In genomic region chr4:139403457-139403856, GRCh38 we compare ENCODE assay signal across 16 cellular contexts. TPM values are rescaled to one million over a fixed set of nuclear protein-coding genes. Genes with fewer than 3 reads are reported as not detected.
A peak's percentile ranks its signal among the peaks of the same experiment; 100 is the strongest.
DNase-seq lines count a peak whose midpoint lies in the region; TF ChIP-seq lines count a peak whose summit lies in the region.
"Had no signal": no experiment of that assay in that cellular context is flagged by ENCODE, and none has a peak within 500 bp of the region (broad histone marks: within the 10 kb centered on the region; RNA-seq: fewer than 3 reads in every experiment).

No MANE protein-coding gene starts in this region.

- TF ChIP-seq CTCF in chondrocyte (IDR thresholded peaks at IDR 0.05), result peak; percentile 36

- no peaks in the 10 kb centered on the region for H3K9me3 Mint-ChIP-seq in chondrocyte (ENCODE audit: low read depth)
- H3K9me3 Mint-ChIP-seq: activated T-cell treated with anti-CD3 and anti-CD28 coated beads, Interleukin-2, amount 50 U/mL, for 24 hours; CD8-positive, alpha-beta T cell; neural crest cell; stimulated activated memory B cell treated with anti-CD40 and anti-IgM and Interleukin-4, amounts not matched to agents 10 μg/mL and 1 μg/mL and 100 μg/mL, for 72 hours had no signal

- H3K36me3 Mint-ChIP-seq in chondrocyte (ENCODE audit: low read depth), result peaks cover 12% of the 10 kb centered on the region

- no peaks in the 10 kb centered on the region for H3K4me1 Mint-ChIP-seq in chondrocyte (ENCODE audit: low read depth)
- H3K4me1 Mint-ChIP-seq: neural crest cell; stimulated activated memory B cell treated with anti-CD40 and anti-IgM and Interleukin-4, amounts not matched to agents 10 μg/mL and 1 μg/mL and 100 μg/mL, for 72 hours had no signal

- DNase-seq in ELR (ENCODE audit: low read depth) (peak; percentile 8), NCI-H2227 treated with DMSO at 0.1 percent for 48 hours (lab: John Stamatoyannopoulos, UW) (peak; percentile 67), chondrocyte (ENCODE audit: low spot score) (no peak), pons (ENCODE audit: low spot score) (peak; percentile 51), NCI-H2081 treated with DMSO at 0.1 percent for 48 hours (lab: John Stamatoyannopoulos, UW) (no peak), NCI-H446 treated with DMSO at 0.1 percent for 48 hours (lab: John Stamatoyannopoulos, UW) (no peak)
- DNase-seq in effector CD4-positive, alpha-beta T cell, result no peak
- DNase-seq: activated CD4-positive, alpha-beta T cell treated with anti-CD3 and anti-CD28 coated beads for 48 hours; activated T-cell treated with anti-CD3 and anti-CD28 coated beads, Interleukin-2, amount 50 U/mL, for 24 hours; CD8-positive, alpha-beta T cell; left ventricle myocardium inferior; NCI-H2171; T-helper 17 cell; uterus had no signal

- H3K27ac Mint-ChIP-seq in chondrocyte (ENCODE audit: unreplicated experiment), result no peak overlapping the region
- H3K27ac Mint-ChIP-seq: activated T-cell treated with anti-CD3 and anti-CD28 coated beads, Interleukin-2, amount 50 U/mL, for 24 hours; CD8-positive, alpha-beta T cell; stimulated activated memory B cell treated with anti-CD40 and anti-IgM and Interleukin-4, amounts not matched to agents 10 μg/mL and 1 μg/mL and 100 μg/mL, for 72 hours; T-helper 17 cell had no signal

- no peak overlapping the region for H3K4me3 Mint-ChIP-seq in chondrocyte (ENCODE audit: unreplicated experiment)
- H3K4me3 Mint-ChIP-seq: activated T-cell treated with anti-CD3 and anti-CD28 coated beads, Interleukin-2, amount 50 U/mL, for 24 hours; CD8-positive, alpha-beta T cell; neural crest cell; stimulated activated memory B cell treated with anti-CD40 and anti-IgM and Interleukin-4, amounts not matched to agents 10 μg/mL and 1 μg/mL and 100 μg/mL, for 72 hours; T-helper 17 cell had no signal

- H3K27me3 Mint-ChIP-seq in chondrocyte (ENCODE audit: low read depth), result no peaks in the 10 kb centered on the region
- H3K27me3 Mint-ChIP-seq: activated T-cell treated with anti-CD3 and anti-CD28 coated beads, Interleukin-2, amount 50 U/mL, for 24 hours; stimulated activated memory B cell treated with anti-CD40 and anti-IgM and Interleukin-4, amounts not matched to agents 10 μg/mL and 1 μg/mL and 100 μg/mL, for 72 hours; T-helper 17 cell had no signal

RNA-seq across cellular contexts. Expression of gene RAB33B, which starts 50.5 kb away (rescaled TPM):
- total RNA-seq in chondrocyte, result 12.4 to 14.2 TPM (median 13.8 TPM) in 3 replicates

Comparison
In these comparisons a context has a peak if more than half of its experiments do, and no peak if none do; other contexts are left out.
1. DNase-seq: peak in ELR (single experiment), NCI-H2227 treated with DMSO at 0.1 percent for 48 hours (single experiment) and pons (single experiment); none in chondrocyte (single experiment), effector CD4-positive, alpha-beta T cell (single experiment), NCI-H2081 treated with DMSO at 0.1 percent for 48 hours (single experiment) and NCI-H446 treated with DMSO at 0.1 percent for 48 hours (single experiment).